In genomic region chr9:136518623-136519022, GRCh38 we compare ENCODE assay signal across 20 cellular contexts. TPM values are rescaled to one million over a fixed set of nuclear protein-coding genes. Genes with fewer than 3 reads are reported as not detected.
DNase-seq lines count a peak whose midpoint lies in the region; ATAC-seq and TF ChIP-seq lines count a peak whose summit lies in the region.
"Had no signal": no experiment of that assay in that cellular context is flagged by ENCODE, and none has a peak within 500 bp of the region (broad histone marks: within the 10 kb centered on the region; RNA-seq: fewer than 3 reads in every experiment).

No MANE protein-coding gene starts in this region.

- H3K4me1 ChIP-seq in IMR-90 (ENCODE audit: control insufficient read depth, insufficient read depth, low read length) = no peaks in the 10 kb centered on the region
- H3K4me1 ChIP-seq in lower lobe of right lung = peaks cover 58% of the 10 kb centered on the region
- peaks cover 45 to 72% (median 59%) of the 10 kb centered on the region in 4 donors for H3K4me1 ChIP-seq in upper lobe of left lung
- H3K4me1 ChIP-seq in heart right ventricle = peaks cover 0 to 39% (median 26%) of the 10 kb centered on the region in 9 donors
- H3K4me1 ChIP-seq: HAP-1 had no signal

- peak overlapping the region; percentile 16 for H2AK9ac ChIP-seq in IMR-90 (replicated peaks; ENCODE audit: low read depth, low read length, poor library complexity)

- H2BK120ac ChIP-seq in IMR-90 (ENCODE audit: low read depth, low read length) = no peak overlapping the region

- H3K36me3 ChIP-seq in IMR-90 (ENCODE audit: control insufficient read depth, insufficient read depth, low read length) (peaks cover 64% of the 10 kb centered on the region), lower lobe of right lung (peaks cover 84% of the 10 kb centered on the region), upper lobe of left lung (peaks cover 31 to 92% (median 72%) of the 10 kb centered on the region in 4 donors), heart right ventricle (peaks cover 16 to 100% (median 57%) of the 10 kb centered on the region in 9 donors)

- no peak overlapping the region for H2BK5ac ChIP-seq in IMR-90 (ENCODE audit: low read depth, low read length, poor library complexity, severe bottlenecking)

- H3K23ac ChIP-seq in IMR-90 (ENCODE audit: low read depth, low read length) = no peak overlapping the region

- dilution Hi-C loops in IMR-90 (cut with HindIII; ENCODE audit: low sequenced_read_pairs, unreplicated experiment) = no loop called here

- no peak overlapping the region for H2BK20ac ChIP-seq in IMR-90 (ENCODE audit: low read depth, low read length)

- H3K56ac ChIP-seq in IMR-90 (ENCODE audit: extremely low read depth, insufficient read depth, low read length) = no peak overlapping the region

- no peak overlapping the region for H3K18ac ChIP-seq in IMR-90 (ENCODE audit: low read depth, low read length)

- H3K79me1 ChIP-seq in IMR-90 (ENCODE audit: low read depth in 1 of 2, low read length in 2 of 2) = peaks cover 0 to 8% of the 10 kb centered on the region in 2 experiments; a peak in 1 of 4 replicates

- H3K4ac ChIP-seq in IMR-90 (ENCODE audit: low read depth, low read length) = no peak overlapping the region

- CTCF ChIA-PET in IMR-90 (lab: Yijun Ruan, JAX) = no interaction called here

- POLR2A ChIA-PET in IMR-90 (lab: Charles Lee; ENCODE audit: unreplicated experiment) = no interaction called here

- no peak overlapping the region for H4K5ac ChIP-seq in IMR-90 (ENCODE audit: low read depth, low read length)

- TF ChIP-seq POLR2A in IMR-90 (IDR thresholded peaks at IDR 0.05; ENCODE audit: low read depth, low read length) (no peak), upper lobe of left lung (IDR thresholded peaks at IDR 0.05) (no peak)

- H3K4me3 ChIP-seq in IMR-90 (ENCODE audit: insufficient read depth, low read depth, low read length) (no peak overlapping the region), lower lobe of right lung (peak overlapping the region; percentile 40), upper lobe of left lung (peak overlapping the region in 3 of 4 donors; percentile 15 to 33 (median 31)), heart right ventricle (no peak overlapping the region)
- H3K4me3 ChIP-seq: GM23248, HAP-1, SK-N-MC had no signal

- no peaks in the 10 kb centered on the region; the same call in 1 of the 2 replicates for H4K20me1 ChIP-seq in IMR-90 (ENCODE audit: insufficient read depth, low read length)

- H4K91ac ChIP-seq in IMR-90 (ENCODE audit: insufficient read depth, low read depth, low read length) = no peak overlapping the region

- no TSS peak for BruUV-seq in IMR-90 (replicated peaks; lab: Mats Ljungman, UMichigan)

- no peak for TF ChIP-seq RAD21 in IMR-90 (IDR thresholded peaks at IDR 0.05; ENCODE audit: low read length)

- H3K9me3 ChIP-seq in IMR-90 (ENCODE audit: control insufficient read depth, insufficient read depth, low read length) (no peaks in the 10 kb centered on the region), lower lobe of right lung (no peaks in the 10 kb centered on the region), upper lobe of left lung (no peaks in the 10 kb centered on the region), heart right ventricle (no peaks in the 10 kb centered on the region)
- H3K9me3 ChIP-seq: HAP-1 had no signal

- no peak overlapping the region for H2AK5ac ChIP-seq in IMR-90 (ENCODE audit: low read depth, low read length)

- H2BK15ac ChIP-seq in IMR-90 (ENCODE audit: low read depth, low read length) = no peak overlapping the region

- intact Hi-C loops in IMR-90 (cut with micrococcal nuclease) (no loop called here), lower lobe of right lung (cut with DNase I) (no loop called here), heart right ventricle (cut with DNase I) (no loop called here)

- no peak overlapping the region for H3K14ac ChIP-seq in IMR-90 (replicated peaks; ENCODE audit: low read depth, low read length)

- ATAC-seq in IMR-90 (ENCODE audit: low read depth) = no peak
- no peak for ATAC-seq in lower lobe of right lung
- ATAC-seq in upper lobe of left lung (ENCODE audit: low FRiP score in 2 of 2) = no peak
- no peak for ATAC-seq in HG03280 (IDR thresholded peaks at IDR 0.05; ENCODE audit: unreplicated experiment)
- no peak for ATAC-seq in heart right ventricle
- ATAC-seq: PC-3 had no signal

- TF ChIP-seq EP300 in upper lobe of left lung (IDR thresholded peaks at IDR 0.05) = no peak

- no peak overlapping the region for H4K8ac ChIP-seq in IMR-90 (ENCODE audit: low read depth in 2 of 2, low read length in 2 of 2)

- TF ChIP-seq CTCF in IMR-90 (conservative IDR thresholded peaks at IDR 0.05; ENCODE audit: low read depth, low read length) (no peak), lower lobe of right lung (IDR thresholded peaks at IDR 0.05) (no peak), upper lobe of left lung (IDR thresholded peaks at IDR 0.05) (no peak), heart right ventricle (IDR thresholded peaks at IDR 0.05) (no peak)

- H3K4me2 ChIP-seq in IMR-90 (ENCODE audit: low read depth, low read length) = no peak overlapping the region

- H3K9ac ChIP-seq in IMR-90 (ENCODE audit: low read depth, low read length) = no peak overlapping the region
- H3K9ac ChIP-seq: GM23248 had no signal

- in situ Hi-C loops in IMR-90 (cut with MboI; ENCODE audit: low sequenced_read_pairs) = no loop called here

- H3K27me3 ChIP-seq in IMR-90 (ENCODE audit: control insufficient read depth, insufficient read depth, low read length) (no peaks in the 10 kb centered on the region), lower lobe of right lung (ENCODE audit: low read depth) (no peaks in the 10 kb centered on the region), upper lobe of left lung (no peaks in the 10 kb centered on the region), heart right ventricle (no peaks in the 10 kb centered on the region)

- WGBS in IMR-90 (ENCODE audit: extremely low coverage in 2 of 2, insufficient read length in 1 of 2), 2 experiments = 94% methylated on average over 12 of the region's 18 CpGs; no CpG with 5 or more reads in 1 of the 2 experiments
- WGBS in upper lobe of left lung, 2 donors = 77 to 86% methylated on average over 5 to 18 of the region's 18 CpGs
- WGBS in heart right ventricle, 2 donors = 91% methylated on average over 18 of the region's 18 CpGs

- DNase-seq in IMR-90 = no peak
- DNase-seq in lower lobe of right lung = peak; percentile 68
- DNase-seq in upper lobe of left lung = peak in 1 of 2 donors; percentile 63
- no peak for DNase-seq in SKM-1 treated with dmso at 0.1 percent for 144 hours (lab: John Stamatoyannopoulos, UW; ENCODE audit: unreplicated experiment)
- DNase-seq in heart right ventricle = no peak
- DNase-seq: CD4-positive, alpha-beta T cell; COR-L47; DMS79; GM23248; Kasumi-1; NCI-H1694; NCI-H2081 treated with DMSO at 0.1 percent for 48 hours; NCI-H2171 treated with DMSO at 0.1 percent for 48 hours; NCI-H524 treated with DMSO at 0.1 percent for 48 hours; PC-3; SHP77 had no signal

- no peaks in the 10 kb centered on the region for H3K9me1 ChIP-seq in IMR-90 (ENCODE audit: insufficient read depth, low read length)

- H2AFZ ChIP-seq in IMR-90 (replicated peaks; ENCODE audit: low read length, poor library complexity) = no peak overlapping the region
- H2AFZ ChIP-seq: GM23248 had no signal

- H3K27ac ChIP-seq in IMR-90 (ENCODE audit: insufficient read depth, low read length) (no peak overlapping the region), cingulate gyrus (ENCODE audit: low read depth, low read length) (peak overlapping the region; percentile 29), lower lobe of right lung (peak overlapping the region; percentile 71), upper lobe of left lung (peak overlapping the region in 3 of 4 donors; percentile 85 to 87 (median 86)), heart right ventricle (no peak overlapping the region)
- H3K27ac ChIP-seq: GM23248 had no signal

TF ChIP-seq in IMR-90, 13 proteins besides CTCF, POLR2A, EP300 and RAD21 (continues in another document):
- TF ChIP-seq FOS (IDR thresholded peaks at IDR 0.05; ENCODE audit: low read depth, low read length) (no peak), CHD1 (IDR thresholded peaks at IDR 0.05; ENCODE audit: low read depth, low read length) (no peak), MAZ (IDR thresholded peaks at IDR 0.05; ENCODE audit: borderline replicate concordance, low read depth, low read length) (no peak), RFX5 (IDR thresholded peaks at IDR 0.05; ENCODE audit: low read depth, low read length) (no peak), ELK1 (IDR thresholded peaks at IDR 0.05; ENCODE audit: borderline replicate concordance, low read depth, low read length) (no peak), RCOR1 (IDR thresholded peaks at IDR 0.05; ENCODE audit: insufficient replicate concordance, low read length) (no peak)

RNA-seq across cellular contexts. Expression of gene NOTCH1, which starts 27.2 kb away (rescaled TPM):
- 1.8 and 2.5 TPM in 2 replicates for total RNA-seq in IMR-90 (2012; rRNA removed)
- polyA plus RNA-seq in IMR-90 (2012; rRNA removed) = 6.0 and 6.9 TPM in 2 replicates
- polyA plus RNA-seq in IMR-90 (2012; cell fraction: cytosol; rRNA removed) = 4.0 and 8.0 TPM in 2 replicates
- polyA plus RNA-seq in IMR-90 (2012; cell fraction: nucleus; rRNA removed; ENCODE audit: low replicate concordance) = 19.2 and 42.7 TPM in 2 replicates
- total RNA-seq in lower lobe of right lung = 91.4 TPM
- 100 to 1,000 TPM in 4 of 6 donors, 10 to 100 TPM in 2; 49.6 to 175 (median 110) TPM for total RNA-seq in upper lobe of left lung
- total RNA-seq in heart right ventricle = 10 to 100 TPM; 12.0 to 27.0 (median 21.8) TPM
- polyA plus RNA-seq in heart right ventricle = 10 to 100 TPM in 1 of 2 donors, 1 to 10 TPM in 1; 7.3 to 14.5 TPM

RNA-seq across cellular contexts. Expression of gene SEC16A, which starts 35.8 kb away (rescaled TPM):
- total RNA-seq in IMR-90 (2012; rRNA removed) = 12.2 and 12.8 TPM in 2 replicates
- polyA plus RNA-seq in IMR-90 (2012; rRNA removed) = 42.2 and 48.1 TPM in 2 replicates
- 26.9 and 29.1 TPM in 2 replicates for polyA plus RNA-seq in IMR-90 (2012; cell fraction: cytosol; rRNA removed)
- polyA plus RNA-seq in IMR-90 (2012; cell fraction: nucleus; rRNA removed; ENCODE audit: low replicate concordance) = 106 and 130 TPM in 2 replicates
- 66.5 TPM for total RNA-seq in lower lobe of right lung
- total RNA-seq in upper lobe of left lung = 10 to 100 TPM; 64.1 to 89.1 (median 72.1) TPM
- 10 to 100 TPM; 21.9 to 35.9 (median 28.6) TPM for total RNA-seq in heart right ventricle
- polyA plus RNA-seq in heart right ventricle = 10 to 100 TPM; 24.4 to 35.6 TPM

Comparison
In these comparisons a context has a peak if more than half of its experiments do, and no peak if none do; other contexts are left out.
1. H3K27ac ChIP-seq: peak in cingulate gyrus (single experiment), lower lobe of right lung (single experiment) and upper lobe of left lung (3 of 4); none in IMR-90 (single experiment) and heart right ventricle (0 of 10).
2. H3K4me3 ChIP-seq: peak in lower lobe of right lung (single experiment) and upper lobe of left lung (3 of 4); none in IMR-90 (single experiment) and heart right ventricle (0 of 10).